In the genomic region with DNA sequence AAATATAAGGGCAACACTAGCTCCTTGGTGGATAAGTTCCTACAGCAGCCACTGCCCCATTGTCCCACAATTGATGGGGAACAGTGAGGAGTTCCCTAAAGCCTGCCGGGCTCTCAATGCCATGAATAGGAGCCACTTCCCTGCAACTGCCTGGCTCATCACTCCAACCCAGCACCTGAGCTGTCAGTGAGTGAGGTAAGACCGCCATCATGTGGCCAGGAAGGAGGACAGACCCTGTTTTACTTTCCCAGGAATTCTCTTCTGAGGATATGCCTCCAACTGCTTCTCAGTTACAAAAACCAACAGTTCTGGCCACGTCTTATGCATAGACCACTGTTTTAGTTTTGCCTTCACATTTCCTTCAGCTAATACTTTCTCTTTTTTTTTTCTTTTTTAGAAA, we compare ENCODE assay signal across 8 cellular contexts. TPM values are rescaled to one million over a fixed set of nuclear protein-coding genes. Genes with fewer than 3 reads are reported as not detected.
DNase-seq lines count a peak whose midpoint lies in the region; ATAC-seq, FAIRE-seq and TF ChIP-seq lines count a peak whose summit lies in the region.

No MANE protein-coding gene starts in this region.

- H3K4me3 ChIP-seq in GM12878 (no peak overlapping the region), psoas muscle (no peak overlapping the region)

- no peaks in the 10 kb centered on the region for H3K9me3 Mint-ChIP-seq in activated naive CD4-positive, alpha-beta T cell treated with anti-CD3 and anti-CD28 coated beads for 36 hours
- H3K9me3 Mint-ChIP-seq in activated naive CD4-positive, alpha-beta T cell treated with anti-CD3 and anti-CD28 coated beads, Interleukin-2, amount 10 ng/mL, durations not matched to agents 7 days and 5 days: no peaks in the 10 kb centered on the region

- SMC1A ChIA-PET in GM12878 (lab: Charles Lee; ENCODE audit: uncharacterized antibody, unreplicated experiment): interaction anchor here (1.1 to 1.8 kb wide), 5 partner anchors 9 to 249 kb away, joined by 3 to 13 read pairs (median 6); no protein-coding TSS in a partner anchor

- no peaks in the 10 kb centered on the region for H3K9me3 ChIP-seq in GM12878 (replicated peaks; ENCODE audit: control insufficient read depth, insufficient read depth, low read length)
- H3K9me3 ChIP-seq in psoas muscle: no peaks in the 10 kb centered on the region

- no peaks in the 10 kb centered on the region for H3K79me2 ChIP-seq in GM12878 (ENCODE audit: control insufficient read depth, insufficient read depth, low read length)

- no peaks in the 10 kb centered on the region; a peak in 1 of 4 replicates for H3K27me3 ChIP-seq in GM12878 (replicated peaks in 1 of 2; ENCODE audit: control insufficient read depth in 2 of 2, insufficient read depth in 2 of 2, low read length in 1 of 2)
- peaks cover 0 to 26% (median 0%) of the 10 kb centered on the region in 3 donors for H3K27me3 ChIP-seq in psoas muscle (ENCODE audit: insufficient read depth in 3 of 3, low read length in 2 of 3)

- H3K4me2 ChIP-seq in GM12878 (ENCODE audit: control insufficient read depth, insufficient read depth): no peak overlapping the region

- no peak overlapping the region for H2AFZ ChIP-seq in GM12878 (ENCODE audit: control insufficient read depth, low read depth, low read length)

- TF ChIP-seq EP300 in GM12878 (IDR thresholded peaks at IDR 0.05; ENCODE audit: borderline replicate concordance in 1 of 2, control insufficient read depth in 1 of 2, low read depth in 2 of 2, low read length in 2 of 2): no peak

- no peaks in the 10 kb centered on the region for H3K36me3 Mint-ChIP-seq in activated naive CD4-positive, alpha-beta T cell treated with anti-CD3 and anti-CD28 coated beads for 36 hours (ENCODE audit: low read depth)
- H3K36me3 Mint-ChIP-seq in activated naive CD4-positive, alpha-beta T cell treated with anti-CD3 and anti-CD28 coated beads, Interleukin-2, amount 10 ng/mL, durations not matched to agents 7 days and 5 days: no peaks in the 10 kb centered on the region

- CTCF ChIA-PET in activated naive CD4-positive, alpha-beta T cell treated with anti-CD3 and anti-CD28 coated beads for 36 hours (lab: Charles Lee): interaction anchor here (2.2 kb wide), 1 partner anchor 9 kb away, joined by 8 read pairs; no protein-coding TSS in a partner anchor
- CTCF ChIA-PET in activated naive CD4-positive, alpha-beta T cell treated with anti-CD3 and anti-CD28 coated beads, Interleukin-2, amount 10 ng/mL, durations not matched to agents 7 days and 5 days (lab: Charles Lee): interaction anchor here (1.3 to 1.5 kb wide), 2 partner anchors 9 to 249 kb away, joined by 4 to 7 read pairs; no protein-coding TSS in a partner anchor
- CTCF ChIA-PET in GM12878 (lab: Yijun Ruan, JAX): interaction anchor here (1.0 to 6.8 kb wide), 8 partner anchors 9 to 429 kb away, joined by 3 to 67 read pairs (median 6); no protein-coding TSS in a partner anchor

- in situ Hi-C loops in GM12878 (cut with MboI): loop anchor here (10.0 kb wide), 1 partner anchor 430 kb away; no protein-coding TSS in a partner anchor

- no peak for FAIRE-seq in GM12878 (lab: Jason Lieb, UNC)

- no TSS peak for BruUV-seq in GM12878 (replicated peaks; lab: Mats Ljungman, UMichigan)

- RAD21 ChIA-PET in GM12878 (lab: Charles Lee; ENCODE audit: unreplicated experiment): interaction anchor here (1.0 to 2.0 kb wide), 4 partner anchors 9 to 349 kb away, joined by 4 to 7 read pairs (median 4); no protein-coding TSS in a partner anchor

- ATAC-seq in GM12878 (peak; percentile 81), psoas muscle (no peak), HG03442 (IDR thresholded peaks at IDR 0.05; ENCODE audit: unreplicated experiment) (no peak)

- no peaks in the 10 kb centered on the region for H4K20me1 ChIP-seq in GM12878 (ENCODE audit: control insufficient read depth, insufficient read depth)

- intact Hi-C loops in activated naive CD4-positive, alpha-beta T cell treated with anti-CD3 and anti-CD28 coated beads for 36 hours (cut with micrococcal nuclease): loop anchor here (2.0 kb wide), 1 partner anchor 248 kb away; no protein-coding TSS in a partner anchor
- intact Hi-C loops in GM12878 (cut with micrococcal nuclease; ENCODE audit: unreplicated experiment) (loop anchor here (1.0 to 10.0 kb wide), 3 partner anchors 248 to 430 kb away; no protein-coding TSS in a partner anchor), psoas muscle (cut with DNase I) (loop anchor here in 1 of 2 donors (10.0 kb wide), 1 partner anchor 430 kb away; no protein-coding TSS in a partner anchor)

- POLR2A ChIA-PET in GM12878 (lab: Charles Lee): no interaction called here

- no peaks in the 10 kb centered on the region for H3K27me3 Mint-ChIP-seq in activated naive CD4-positive, alpha-beta T cell treated with anti-CD3 and anti-CD28 coated beads for 36 hours (ENCODE audit: low read depth)
- no peaks in the 10 kb centered on the region for H3K27me3 Mint-ChIP-seq in activated naive CD4-positive, alpha-beta T cell treated with anti-CD3 and anti-CD28 coated beads, Interleukin-2, amount 10 ng/mL, durations not matched to agents 7 days and 5 days

- H3K4me1 Mint-ChIP-seq in activated naive CD4-positive, alpha-beta T cell treated with anti-CD3 and anti-CD28 coated beads for 36 hours (ENCODE audit: low read depth): no peaks in the 10 kb centered on the region
- H3K4me1 Mint-ChIP-seq in activated naive CD4-positive, alpha-beta T cell treated with anti-CD3 and anti-CD28 coated beads, Interleukin-2, amount 10 ng/mL, durations not matched to agents 7 days and 5 days: no peaks in the 10 kb centered on the region

- no peak overlapping the region for H3K27ac Mint-ChIP-seq in activated naive CD4-positive, alpha-beta T cell treated with anti-CD3 and anti-CD28 coated beads for 36 hours
- H3K27ac Mint-ChIP-seq in activated naive CD4-positive, alpha-beta T cell treated with anti-CD3 and anti-CD28 coated beads, Interleukin-2, amount 10 ng/mL, durations not matched to agents 7 days and 5 days: no peak overlapping the region

- H3K4me1 ChIP-seq in GM12878 (ENCODE audit: control insufficient read depth, insufficient read depth, low read length) (no peaks in the 10 kb centered on the region), psoas muscle (no peaks in the 10 kb centered on the region)

- peak; percentile 5 for DNase-seq in activated naive CD4-positive, alpha-beta T cell treated with anti-CD3 and anti-CD28 coated beads for 36 hours
- DNase-seq in activated naive CD4-positive, alpha-beta T cell treated with anti-CD3 and anti-CD28 coated beads, Interleukin-2, amount 10 ng/mL, durations not matched to agents 7 days and 5 days: no peak
- peak; percentile 1 for DNase-seq in NCI-H146 treated with DMSO at 0.1 percent for 48 hours (lab: John Stamatoyannopoulos, UW; ENCODE audit: unreplicated experiment)
- DNase-seq in GM12878 (ENCODE audit: low read depth, low spot score): peak; percentile 3
- DNase-seq in lung microvascular endothelial cell (ENCODE audit: low read depth in 2 of 2): peak; percentile 28 to 55
- DNase-seq in activated gamma-delta T cell (lab: John Stamatoyannopoulos, UW): no peak
- DNase-seq in psoas muscle: no peak

- TF ChIP-seq CTCF in GM12878 (IDR thresholded peaks at IDR 0.05 in 2 of 3, conservative IDR thresholded peaks at IDR 0.05 in 1 of 3; ENCODE audit: control insufficient read depth in 2 of 3, extremely low read depth in 1 of 3, insufficient read depth in 1 of 3, low read depth in 3 of 3, low read length in 3 of 3) (peak; percentile 47 to 61 (median 55)), psoas muscle (IDR thresholded peaks at IDR 0.05) (no peak)

- TF ChIP-seq RAD21 in GM12878 (IDR thresholded peaks at IDR 0.05; ENCODE audit: insufficient read depth, low read depth, low read length): peak; percentile 69

- no peaks in the 10 kb centered on the region for H3K36me3 ChIP-seq in GM12878 (ENCODE audit: control insufficient read depth in 2 of 2, insufficient read depth in 2 of 2, low read length in 1 of 2)
- H3K36me3 ChIP-seq in psoas muscle (ENCODE audit: insufficient read depth in 1 of 2, low read depth in 1 of 2): no peaks in the 10 kb centered on the region

- H3K27ac ChIP-seq in GM12878 (ENCODE audit: control insufficient read depth, insufficient read depth) (no peak overlapping the region), psoas muscle (no peak overlapping the region)

- WGBS in GM12878 (ENCODE audit: insufficient coverage, insufficient replicate concordance, low lambda C conversion rate, missing lambda C conversion rate): 12% methylated on average over 3 of the region's 3 CpGs
- 28 to 45% (median 32%) methylated on average over 3 of the region's 3 CpGs for whole genome bisulfite sequencing in psoas muscle, 3 donors

- no peak overlapping the region for H3K4me3 Mint-ChIP-seq in activated naive CD4-positive, alpha-beta T cell treated with anti-CD3 and anti-CD28 coated beads for 36 hours
- H3K4me3 Mint-ChIP-seq in activated naive CD4-positive, alpha-beta T cell treated with anti-CD3 and anti-CD28 coated beads, Interleukin-2, amount 10 ng/mL, durations not matched to agents 7 days and 5 days: no peak overlapping the region

- no peak overlapping the region for H3K9ac ChIP-seq in GM12878 (ENCODE audit: control insufficient read depth, insufficient read depth, low read length)

- no peak for TF ChIP-seq POLR2A in GM12878 (IDR thresholded peaks at IDR 0.05; ENCODE audit: low read depth, low read length)

TF ChIP-seq in GM12878, 131 proteins besides CTCF, POLR2A, EP300 and RAD21:
- TF ChIP-seq SMC3 (IDR thresholded peaks at IDR 0.05; ENCODE audit: borderline replicate concordance, low read length) (peak; percentile 72), ZNF24 (IDR thresholded peaks at IDR 0.05) (no peak)

RNA-seq across cellular contexts. Expression of a gene that starts 45.5 kb away (rescaled TPM):
- not detected for total RNA-seq in activated naive CD4-positive, alpha-beta T cell treated with anti-CD3 and anti-CD28 coated beads for 36 hours
- 0.34 and 0.42 TPM in 2 replicates for total RNA-seq in GM12878 (2013; cell fraction: nucleolus; rRNA removed)
- 0.06 TPM in 1 of 2 replicates, not detected in the other for total RNA-seq in GM12878 (2014; rRNA removed)
- total RNA-seq in GM12878 (2014; rRNA removed; fragmentation: Illumina TruSeq; extraction: Trizol): 0.13 and 0.14 TPM in 2 replicates
- total RNA-seq in GM12878 (2021): 0.18 and 0.29 TPM in 2 replicates
- not detected for polyA plus RNA-seq in GM12878 (2011; ENCODE audit: low read depth)
- polyA plus RNA-seq in GM12878 (2011; rRNA removed): 0.16 and 0.29 TPM in 2 replicates
- polyA plus RNA-seq in GM12878 (2011; cell fraction: cytosol; rRNA removed): 0.08 and 0.19 TPM in 2 replicates
- polyA plus RNA-seq in GM12878 (2011; cell fraction: nucleus; rRNA removed): 0.19 and 0.28 TPM in 2 replicates
- 0.11 TPM in 1 of 2 replicates, not detected in the other for polyA plus RNA-seq in GM12878 (2012)
- polyA plus RNA-seq in GM12878 (2014; fragmentation: Illumina TruSeq; extraction: Trizol): 0.24 TPM in 2 replicates
- under 1 TPM in 1 of 2 experiments, not detected in 1; 0.05 TPM for polyA plus RNA-seq in GM12878 (2014; fragmentation: Nextera tagmentation; extraction: Ambion mirVana)
- polyA plus RNA-seq in GM12878 (2014; rRNA removed): 0.24 TPM in 1 of 2 replicates, not detected in the other
- polyA plus RNA-seq in GM12878 (2016; fragmentation: Nextera tagmentation; extraction: Ambion mirVana): under 1 TPM; 0.23 to 0.79 TPM
- 0.10 TPM in 1 of 2 replicates, not detected in the other for polyA minus RNA-seq in GM12878 (2011; rRNA and poly(A)+ RNA removed)
- not detected in 2 replicates for polyA minus RNA-seq in GM12878 (2011; cell fraction: cytosol; rRNA and poly(A)+ RNA removed)
- not detected in 2 replicates for polyA minus RNA-seq in GM12878 (2011; cell fraction: nucleus; rRNA and poly(A)+ RNA removed)
- total RNA-seq in lung microvascular endothelial cell: 99.4 and 108 TPM in 2 replicates
- total RNA-seq in psoas muscle: 10 to 100 TPM in 3 of 4 donors, 1 to 10 TPM in 1; 8.3 to 22.5 (median 13.8) TPM
- 10 to 100 TPM; 12.3 to 42.1 (median 19.7) TPM for polyA plus RNA-seq in psoas muscle

Comparison
In these comparisons a context has a peak if more than half of its experiments do, and no peak if none do; other contexts are left out.
1. DNase-seq: peak in activated naive CD4-positive, alpha-beta T cell treated with anti-CD3 and anti-CD28 coated beads for 36 hours (single experiment), NCI-H146 treated with DMSO at 0.1 percent for 48 hours (single experiment), GM12878 (single experiment) and lung microvascular endothelial cell (2 of 2); none in activated naive CD4-positive, alpha-beta T cell treated with anti-CD3 and anti-CD28 coated beads, Interleukin-2, amount 10 ng/mL, durations not matched to agents 7 days and 5 days (single experiment), activated gamma-delta T cell (single experiment) and psoas muscle (0 of 2).
2. RNA of a gene that starts 45.5 kb away (total RNA-seq): 99.4 to 108 TPM in lung microvascular endothelial cell and 8.3 to 22.5 TPM in psoas muscle; 0.06 to 0.42 TPM in GM12878 and not detected in activated naive CD4-positive, alpha-beta T cell treated with anti-CD3 and anti-CD28 coated beads for 36 hours; every median in the first group is over 4 times any median in the second.